Comparison of ENCODE assay signal across 8 cellular contexts in genomic region chr2:160429248-160430000, GRCh38.
DNase-seq lines count a peak whose midpoint lies in the region; ATAC-seq, FAIRE-seq and TF ChIP-seq lines count a peak whose summit lies in the region.

No MANE protein-coding gene starts in this region.

- peaks cover 5% of the 10 kb centered on the region for H3K79me2 ChIP-seq in keratinocyte (ENCODE audit: control insufficient read depth, insufficient read depth, low read length)

- H3K4me1 ChIP-seq in BE2C: 0 out of 2 replicates have a peak, but pooled peaks cover 2% of the 10 kb centered on the region
- H3K4me1 ChIP-seq in adrenal gland (replicated peaks in 1 of 2): peaks cover 0 to 44% of the 10 kb centered on the region in 2 donors
- peaks cover 30% of the 10 kb centered on the region for H3K4me1 ChIP-seq in keratinocyte (ENCODE audit: control insufficient read depth, extremely low read depth, insufficient read depth, low read length)
- peaks cover 0 to 62% (median 19%) of the 10 kb centered on the region in 4 donors for H3K4me1 ChIP-seq in transverse colon

- H3K36me3 ChIP-seq in BE2C: 0 out of 2 replicates have a peak, but pooled peaks cover 2% of the 10 kb centered on the region
- H3K36me3 ChIP-seq in adrenal gland (replicated peaks in 1 of 2): no peaks in the 10 kb centered on the region
- no peaks in the 10 kb centered on the region for H3K36me3 ChIP-seq in keratinocyte (ENCODE audit: control insufficient read depth in 2 of 2, extremely low read depth in 1 of 2, insufficient read depth in 2 of 2, low read length in 2 of 2)
- H3K36me3 ChIP-seq in transverse colon: no peaks in the 10 kb centered on the region

- 14 to 21% (median 16%) methylated on average over 1 of the region's 1 CpG for WGBS in adrenal gland, 4 donors
- WGBS in transverse colon (ENCODE audit: low coverage in 1 of 2), 2 donors: 7% methylated on average over 1 of the region's 1 CpG

- no peak overlapping the region for H3K9ac ChIP-seq in keratinocyte (ENCODE audit: control insufficient read depth, extremely low read depth, insufficient read depth, low read length)

- TF ChIP-seq CTCF in BE2C (IDR thresholded peaks at IDR 0.05; ENCODE audit: low read depth, low read length): peak; percentile 35
- TF ChIP-seq CTCF in adrenal gland (IDR thresholded peaks at IDR 0.05): peak; percentile 47 to 73 (median 58)
- peak in 2 of 3 experiments; percentile 16 to 37 for TF ChIP-seq CTCF in keratinocyte (optimal IDR thresholded peaks at IDR 0.05 in 1 of 3, IDR thresholded peaks at IDR 0.05 in 1 of 3, conservative IDR thresholded peaks at IDR 0.05 in 1 of 3; ENCODE audit: extremely low read depth in 1 of 3, insufficient read depth in 2 of 3, low read length in 3 of 3)
- peak; percentile 55 to 71 (median 60) for TF ChIP-seq CTCF in transverse colon (IDR thresholded peaks at IDR 0.05)

- H3K9me3 ChIP-seq in BE2C: no peaks in the 10 kb centered on the region
- H3K9me3 ChIP-seq in adrenal gland (replicated peaks in 1 of 3): no peaks in the 10 kb centered on the region
- H3K9me3 ChIP-seq in keratinocyte (ENCODE audit: control insufficient read depth, low read depth, low read length): no peaks in the 10 kb centered on the region
- peaks cover 4 to 5% of the 10 kb centered on the region in 2 donors for H3K9me3 ChIP-seq in transverse colon

- TF ChIP-seq POLR2A in adrenal gland (IDR thresholded peaks at IDR 0.05): no peak
- TF ChIP-seq POLR2A in transverse colon (IDR thresholded peaks at IDR 0.05): no peak

- intact Hi-C loops in adrenal gland (cut with DNase I): no loop called here
- intact Hi-C loops in transverse colon (cut with DNase I; ENCODE audit: low total_unique reads): loop anchor here (10.0 kb wide), 1 partner anchor 45 kb away; no protein-coding TSS in a partner anchor

- DNase-seq in BE2C (no peak), GM18507 (ENCODE audit: extremely low spot score, insufficient read length, low read depth) (no peak), NCI-H226 (peak; percentile 42), adrenal gland (no peak), keratinocyte (ENCODE audit: low read depth, low spot score) (no peak), transverse colon (no peak)

- H3K27ac ChIP-seq in adrenal gland (peak overlapping the region in 1 of 5 donors; percentile 13), keratinocyte (ENCODE audit: control insufficient read depth, insufficient read depth, low read length) (peak overlapping the region; percentile 0), transverse colon (peak overlapping the region; percentile 59 to 79 (median 74))

- no peak overlapping the region for H3K4me2 ChIP-seq in keratinocyte (ENCODE audit: control insufficient read depth, extremely low read depth, insufficient read depth, low read depth, low read length)

- in situ Hi-C loops in transverse colon (cut with MboI; ENCODE audit: low pct_ligation_motif_present in 1 of 4, low pct_unique_long_range_greater_than_20kb in 1 of 4, low sequenced_read_pairs in 3 of 4): no loop called here

- H3K27me3 ChIP-seq in BE2C (no peaks in the 10 kb centered on the region), adrenal gland (no peaks in the 10 kb centered on the region), keratinocyte (ENCODE audit: control insufficient read depth, extremely low read depth, insufficient read depth, low read length) (no peaks in the 10 kb centered on the region), transverse colon (peaks cover 57% of the 10 kb centered on the region)

- H3K4me3 ChIP-seq in BE2C (ENCODE audit: low read depth, low read length): no peak overlapping the region
- H3K4me3 ChIP-seq in adrenal gland: no peak overlapping the region
- H3K4me3 ChIP-seq in keratinocyte (ENCODE audit: control insufficient read depth in 2 of 3, extremely low read depth in 1 of 3, insufficient read depth in 2 of 3, low read depth in 1 of 3, low read length in 3 of 3): no peak overlapping the region
- H3K4me3 ChIP-seq in transverse colon: no peak overlapping the region

- H2AFZ ChIP-seq in keratinocyte (ENCODE audit: control insufficient read depth, low read length): no peak overlapping the region

- peak; percentile 78 for FAIRE-seq in GM18507 (lab: Jason Lieb, UNC)
- FAIRE-seq in keratinocyte (lab: Jason Lieb, UNC): no peak

- no peaks in the 10 kb centered on the region for H3K9me1 ChIP-seq in keratinocyte (ENCODE audit: control insufficient read depth, extremely low read depth, insufficient read depth, low read length)

- ATAC-seq in GM19452 (IDR thresholded peaks at IDR 0.05; ENCODE audit: unreplicated experiment): no peak
- ATAC-seq in GM19035 (IDR thresholded peaks at IDR 0.05; ENCODE audit: unreplicated experiment): no peak

- dilution Hi-C loops in keratinocyte (cut with MboI; ENCODE audit: extremely low pct_ligation_motif_present, low sequenced_read_pairs): no loop called here

- no peak for TF ChIP-seq EP300 in transverse colon (IDR thresholded peaks at IDR 0.05; ENCODE audit: low read depth)

- H4K20me1 ChIP-seq in keratinocyte (ENCODE audit: control insufficient read depth, extremely low read depth, insufficient read depth, low read length): no peaks in the 10 kb centered on the region
